ENCODE assay signal across 8 cellular contexts in the genomic region with DNA sequence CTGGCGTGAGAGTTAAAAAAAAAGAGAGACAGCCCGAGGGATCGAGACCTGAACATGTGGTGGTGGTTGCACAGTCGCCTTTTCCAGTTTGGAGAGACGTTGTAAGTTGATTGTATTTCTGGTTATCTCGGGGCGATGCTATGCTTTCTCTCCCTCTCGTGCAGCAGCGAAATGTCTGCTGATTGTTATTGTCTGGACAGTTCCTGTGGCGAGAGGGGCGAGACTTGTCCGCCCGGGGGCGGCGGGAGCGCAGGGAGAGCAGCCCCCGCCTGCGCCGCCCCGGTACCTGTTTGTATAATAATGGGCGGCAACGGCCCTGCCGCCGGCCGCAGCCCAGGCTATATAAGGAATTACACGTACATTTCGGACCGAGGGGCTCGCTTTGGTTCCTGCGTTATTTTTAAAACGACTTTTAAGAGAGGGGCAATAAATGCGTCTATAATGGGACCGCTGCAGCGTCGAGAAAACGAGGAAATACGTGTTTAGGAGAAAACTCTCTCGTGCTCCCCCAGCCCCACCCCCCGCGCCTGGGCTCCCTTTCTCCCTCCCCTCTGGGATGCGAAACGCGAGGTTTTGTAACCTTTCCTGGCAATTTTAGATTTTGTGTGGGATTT. TPM values are rescaled to one million over a fixed set of nuclear protein-coding genes. Genes with fewer than 3 reads are reported as not detected.
A peak's percentile ranks its signal among the peaks of the same experiment; 100 is the strongest.
DNase-seq lines count a peak whose midpoint lies in the region; ATAC-seq and TF ChIP-seq lines count a peak whose summit lies in the region.

No MANE protein-coding gene starts in this region.

- H3K27ac ChIP-seq in esophagus (ENCODE audit: low read depth in 2 of 2, low read length in 1 of 2) (peak overlapping the region; percentile 83 to 94), muscle layer of duodenum (ENCODE audit: low read length) (peak overlapping the region; percentile 85)

- intact Hi-C loops in Calu3 (cut with micrococcal nuclease; ENCODE audit: unreplicated experiment): loop anchor here (5.0 kb wide), 2 partner anchors 147 to 288 kb away; a partner anchor contains a TSS

- no TSS peak for BruUV-seq in Calu3 (replicated peaks; lab: Mats Ljungman, UMichigan)

- peaks cover 39% of the 10 kb centered on the region for H3K36me3 Mint-ChIP-seq in Calu3 (ENCODE audit: insufficient read depth, unreplicated experiment)
- no peaks in the 10 kb centered on the region for H3K36me3 Mint-ChIP-seq in type B pancreatic cell

- H3K27ac Mint-ChIP-seq in Calu3 (ENCODE audit: unreplicated experiment) (peak overlapping the region; percentile 60), type B pancreatic cell (peak overlapping the region; percentile 61)

- TF ChIP-seq CTCF in Calu3 (IDR thresholded peaks at IDR 0.05; ENCODE audit: unreplicated experiment): no peak
- peak; percentile 55 for TF ChIP-seq CTCF in type B pancreatic cell (conservative IDR thresholded peaks at IDR 0.05)

- H3K4me1 ChIP-seq in esophagus (ENCODE audit: control insufficient read depth in 2 of 2, insufficient read depth in 2 of 2, low read length in 1 of 2): peaks cover 0 to 3% of the 10 kb centered on the region in 2 donors
- H3K4me1 ChIP-seq in muscle layer of duodenum (ENCODE audit: control insufficient read depth in 1 of 2, insufficient read depth in 2 of 2, low read length in 2 of 2): peaks cover 0 to 22% of the 10 kb centered on the region in 2 donors

- H3K27me3 Mint-ChIP-seq in Calu3 (ENCODE audit: unreplicated experiment) (no peaks in the 10 kb centered on the region), type B pancreatic cell (peaks cover 63% of the 10 kb centered on the region)

- H3K4me3 Mint-ChIP-seq in Calu3 (ENCODE audit: low read depth, unreplicated experiment) (peak overlapping the region; percentile 83), type B pancreatic cell (peak overlapping the region; percentile 93)

- CTCF ChIA-PET in Calu3 (lab: Charles Lee): no interaction called here

- H3K36me3 ChIP-seq in esophagus (ENCODE audit: control insufficient read depth in 2 of 2, insufficient read depth in 2 of 2, low read length in 1 of 2) (no peaks in the 10 kb centered on the region), muscle layer of duodenum (ENCODE audit: control insufficient read depth in 1 of 2, insufficient read depth in 2 of 2, low read length in 2 of 2) (no peaks in the 10 kb centered on the region)

- ATAC-seq in GM21576 (IDR thresholded peaks at IDR 0.05; ENCODE audit: unreplicated experiment): peak; percentile 20

- 1% methylated on average over 43 of the region's 43 CpGs for WGBS in esophagus, 2 donors

- peak; percentile 40 for DNase-seq in Calu3
- peak; percentile 34 for DNase-seq in NCI-H2171 (lab: John Stamatoyannopoulos, UW)
- peak; percentile 46 for DNase-seq in activated T-cell treated with anti-CD3 and anti-CD28 coated beads, Interleukin-2, amount 50 U/mL, for 1 hour
- peak; percentile 68 for DNase-seq in type B pancreatic cell (ENCODE audit: extremely low spot score, unreplicated experiment)
- no peak for DNase-seq in NOMO-1 treated with DMSO at 0.1 percent for 48 hours (lab: John Stamatoyannopoulos, UW; ENCODE audit: unreplicated experiment)

- H3K9me3 Mint-ChIP-seq in Calu3 (ENCODE audit: low read depth, unreplicated experiment): no peaks in the 10 kb centered on the region
- no peaks in the 10 kb centered on the region for H3K9me3 Mint-ChIP-seq in type B pancreatic cell

- H3K9me3 ChIP-seq in esophagus (ENCODE audit: control insufficient read depth in 2 of 2, insufficient read depth in 1 of 2, low read depth in 1 of 2, low read length in 1 of 2) (no peaks in the 10 kb centered on the region), muscle layer of duodenum (ENCODE audit: control insufficient read depth in 1 of 2, low read length in 2 of 2) (no peaks in the 10 kb centered on the region)

- H3K4me1 Mint-ChIP-seq in Calu3 (ENCODE audit: low read depth, unreplicated experiment) (peaks cover 27% of the 10 kb centered on the region), type B pancreatic cell (ENCODE audit: unreplicated experiment) (peaks cover 14% of the 10 kb centered on the region)

- peak overlapping the region; percentile 72 to 73 for H3K4me3 ChIP-seq in esophagus (ENCODE audit: low read depth in 1 of 2, low read length in 2 of 2)
- H3K4me3 ChIP-seq in muscle layer of duodenum (ENCODE audit: low read depth in 1 of 2, low read length in 2 of 2): peak overlapping the region; percentile 90 to 96

- H3K27me3 ChIP-seq in esophagus (ENCODE audit: control insufficient read depth in 1 of 2, insufficient read depth in 2 of 2, low read length in 2 of 2) (no peaks in the 10 kb centered on the region), muscle layer of duodenum (ENCODE audit: low read depth, low read length) (no peaks in the 10 kb centered on the region)

RNA-seq across cellular contexts. Expression of a gene that starts 1.7 kb away (rescaled TPM):
- total RNA-seq in Calu3 (2022) (7.1 and 10.3 TPM in 2 replicates), type B pancreatic cell (ENCODE audit: low replicate concordance) (1.1 and 29.9 TPM in 2 replicates)
- 1 to 10 TPM; 2.5 to 3.1 TPM for polyA plus RNA-seq in esophagus
